ENCODE assay signal across 24 cellular contexts in genomic region chr2:206176128-206176527, GRCh38.
"Had no signal": no experiment of that assay in that cellular context is flagged by ENCODE, and none has a peak within 500 bp of the region (broad histone marks: within the 10 kb centered on the region; RNA-seq: fewer than 3 reads in every experiment).

No MANE protein-coding gene starts in this region.

- H3K4me3 ChIP-seq: heart right ventricle, lung, right atrium auricular region, tibial artery had no signal

- H3K4me1 ChIP-seq: heart right ventricle, right atrium auricular region, tibial artery had no signal

- H3K36me3 Mint-ChIP-seq: activated naive CD8-positive, alpha-beta T cell treated with anti-CD3 and anti-CD28 coated beads for 36 hours; natural killer cell treated with Interleukin-12 subunit alpha and Interleukin-12 subunit beta and Interleukin-15 and Interleukin-18, amount 100 ng/mL, for 72 hours had no signal

- H3K9me3 Mint-ChIP-seq: activated naive CD8-positive, alpha-beta T cell treated with anti-CD3 and anti-CD28 coated beads for 36 hours; activated T-helper 2 cell treated with anti-CD3 and anti-CD28 coated beads, Interferon-gamma antibody, Interleukin-2, Interleukin-4, amounts not matched to agents 10 μg/mL and 5 μg/mL and 100 μg/mL, durations not matched to agents 14 hours and 24 hours and 36 hours; effector memory CD8-positive, alpha-beta T cell; natural killer cell treated with Interleukin-12 subunit alpha and Interleukin-12 subunit beta and Interleukin-15 and Interleukin-18, amount 100 ng/mL, for 72 hours had no signal

- H3K27me3 ChIP-seq: heart right ventricle, right atrium auricular region, tibial artery had no signal

- H3K4me1 Mint-ChIP-seq: activated naive CD8-positive, alpha-beta T cell treated with anti-CD3 and anti-CD28 coated beads for 36 hours; brain had no signal

- H3K27ac Mint-ChIP-seq: activated naive CD8-positive, alpha-beta T cell treated with anti-CD3 and anti-CD28 coated beads for 36 hours; activated T-helper 2 cell treated with anti-CD3 and anti-CD28 coated beads, Interferon-gamma antibody, Interleukin-2, Interleukin-4, amounts not matched to agents 10 μg/mL and 5 μg/mL and 100 μg/mL, durations not matched to agents 14 hours and 24 hours and 36 hours; effector memory CD8-positive, alpha-beta T cell; natural killer cell treated with Interleukin-12 subunit alpha and Interleukin-12 subunit beta and Interleukin-15 and Interleukin-18, amount 100 ng/mL, for 72 hours; progenitor cell of endocrine pancreas had no signal

- DNase-seq: activated CD4-positive, CD25-positive, alpha-beta regulatory T cell treated with anti-CD3 and anti-CD28 coated beads, Interleukin-2, amount 50 U/mL, for 72 hours; activated naive CD4-positive, alpha-beta T cell; activated naive CD8-positive, alpha-beta T cell treated with anti-CD3 and anti-CD28 coated beads for 36 hours; activated T-cell treated with anti-CD3 and anti-CD28 coated beads, Interleukin-2, amount 50 U/mL, for 1 hour; amniotic stem cell; caudate nucleus; effector memory CD8-positive, alpha-beta T cell; heart right ventricle; kidney; stimulated activated CD4-positive, alpha-beta T cell treated with anti-CD3 and anti-CD28 coated beads, Interleukin-12 subunit alpha, Interleukin-12 subunit beta, amount 100 ng/mL, for 4 hours; stimulated activated CD4-positive, alpha-beta T cell treated with anti-CD3 and anti-CD28 coated beads, Interleukin-4, amount 100 ng/mL, for 4 hours; stimulated activated naive CD8-positive, alpha-beta T cell treated with anti-CD3 and anti-CD28 coated beads, Interleukin-15, Interleukin-2, amounts not matched to agents 100 U/mL and 50 U/mL, for 24 hours; substantia nigra; T-helper 1 cell; tibial artery; WERI-Rb-1 had no signal

- H3K9me3 ChIP-seq: heart right ventricle, right atrium auricular region, tibial artery had no signal

- H3K27me3 Mint-ChIP-seq: activated naive CD8-positive, alpha-beta T cell treated with anti-CD3 and anti-CD28 coated beads for 36 hours; brain; progenitor cell of endocrine pancreas had no signal

- H3K4me3 Mint-ChIP-seq: activated naive CD8-positive, alpha-beta T cell treated with anti-CD3 and anti-CD28 coated beads for 36 hours; brain; effector memory CD8-positive, alpha-beta T cell; natural killer cell treated with Interleukin-12 subunit alpha and Interleukin-12 subunit beta and Interleukin-15 and Interleukin-18, amount 100 ng/mL, for 72 hours had no signal

- H3K27ac ChIP-seq: heart right ventricle, right atrium auricular region, tibial artery, WERI-Rb-1 had no signal

- ATAC-seq: effector memory CD8-positive, alpha-beta T cell; esophagus mucosa; left lobe of liver; natural killer cell treated with Interleukin-12 subunit alpha and Interleukin-12 subunit beta and Interleukin-15 and Interleukin-18, amount 100 ng/mL, for 72 hours; stimulated activated naive CD8-positive, alpha-beta T cell treated with anti-CD3 and anti-CD28 coated beads, Interleukin-15, Interleukin-2, amounts not matched to agents 100 U/mL and 50 U/mL, for 24 hours had no signal
